Comparison of ENCODE assay signal across 14 cellular contexts in the genomic region with DNA sequence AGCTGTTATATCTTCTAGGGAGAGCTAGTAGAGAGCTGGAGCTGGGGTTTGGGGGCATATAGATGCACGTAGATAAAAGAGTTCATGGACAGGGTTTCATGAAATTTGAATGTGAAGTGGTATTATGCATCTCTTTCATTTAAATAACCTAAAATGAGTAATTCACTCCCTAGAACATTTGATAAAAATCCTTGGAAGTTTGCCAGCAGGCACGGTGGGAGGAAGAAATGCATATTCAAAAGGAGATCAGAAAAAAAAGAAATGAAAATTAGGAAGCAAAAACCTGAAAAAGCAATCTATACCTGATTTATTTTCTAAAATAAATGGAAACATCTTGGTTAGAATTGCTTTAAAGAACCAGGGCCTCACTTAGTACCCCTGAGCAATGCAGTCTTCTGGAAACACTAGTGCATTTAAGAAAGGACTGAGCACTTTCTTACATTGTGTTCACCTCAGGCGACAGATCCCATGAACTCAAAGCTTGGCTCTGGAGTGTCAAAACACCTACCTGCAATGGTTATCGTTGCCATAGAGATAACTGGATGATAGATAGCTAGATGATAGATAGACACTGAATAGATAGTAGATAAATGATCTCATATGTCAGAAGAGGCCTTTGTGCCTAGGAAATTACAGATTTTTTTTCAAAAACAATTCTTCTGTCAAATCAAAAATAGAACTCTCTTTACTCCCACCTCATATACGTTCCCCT.
A peak's percentile ranks its signal among the peaks of the same experiment; 100 is the strongest.
DNase-seq lines count a peak whose midpoint lies in the region; FAIRE-seq and TF ChIP-seq lines count a peak whose summit lies in the region.
"Had no signal": no experiment of that assay in that cellular context is flagged by ENCODE, and none has a peak within 500 bp of the region (broad histone marks: within the 10 kb centered on the region; RNA-seq: fewer than 3 reads in every experiment).

No MANE protein-coding gene starts in this region.

- TF ChIP-seq CTCF in endodermal cell (conservative IDR thresholded peaks at IDR 0.05), result no peak
- no peak for TF ChIP-seq CTCF in neural cell (IDR thresholded peaks at IDR 0.05; ENCODE audit: poor library complexity, severe bottlenecking)

- peaks cover 7% of the 10 kb centered on the region for H3K4me1 ChIP-seq in endodermal cell (ENCODE audit: control insufficient read depth, insufficient read depth, low read length)
- H3K4me1 ChIP-seq: BLaER1 treated with 17β-estradiol and CSF1 and Interleukin-3, amounts not matched to agents 10 nM and 100 nM had no signal

- H3K79me2 ChIP-seq in neural cell (replicated peaks; ENCODE audit: insufficient read depth, low read length), result no peaks in the 10 kb centered on the region

- H3K9me2 ChIP-seq in neural cell (ENCODE audit: insufficient read depth, low read length), result no peaks in the 10 kb centered on the region

- TF ChIP-seq EP300 in neural cell (conservative IDR thresholded peaks at IDR 0.05; ENCODE audit: poor library complexity, severe bottlenecking), result peak; percentile 99

- H3K9ac ChIP-seq in endodermal cell (ENCODE audit: extremely low read depth, low read length, poor library complexity, severe bottlenecking) (no peak overlapping the region), neural cell (ENCODE audit: low read length) (peak overlapping the region; percentile 65)
- H3K9ac ChIP-seq: BLaER1 treated with 17β-estradiol and CSF1 and Interleukin-3, amounts not matched to agents 10 nM and 100 nM had no signal

- H3K27me3 Mint-ChIP-seq in endodermal cell (ENCODE audit: insufficient read depth), result peaks cover 91% of the 10 kb centered on the region
- H3K27me3 Mint-ChIP-seq: B cell had no signal

- H3K27me3 ChIP-seq in endodermal cell (ENCODE audit: control insufficient read depth, insufficient read depth, low read length, poor library complexity, severe bottlenecking), result peaks cover 28% of the 10 kb centered on the region
- no peaks in the 10 kb centered on the region for H3K27me3 ChIP-seq in neural cell (ENCODE audit: insufficient read depth, low read depth, low read length)
- H3K27me3 ChIP-seq: BLaER1 treated with 17β-estradiol and CSF1 and Interleukin-3, amounts not matched to agents 10 nM and 100 nM had no signal

- no peaks in the 10 kb centered on the region for H4K20me1 ChIP-seq in neural cell (ENCODE audit: insufficient read depth)
- H4K20me1 ChIP-seq: BLaER1 treated with 17β-estradiol and CSF1 and Interleukin-3, amounts not matched to agents 10 nM and 100 nM had no signal

- no peak for FAIRE-seq in GM12891 (lab: Jason Lieb, UNC)

- H3K4me3 ChIP-seq in endodermal cell (ENCODE audit: low read length) (peak overlapping the region; percentile 25), neural cell (ENCODE audit: low read length) (peak overlapping the region; percentile 47)
- H3K4me3 ChIP-seq: BLaER1 treated with 17β-estradiol and CSF1 and Interleukin-3, amounts not matched to agents 10 nM and 100 nM; HAP-1 had no signal

- H3K36me3 Mint-ChIP-seq in endodermal cell (ENCODE audit: low read depth), result no peaks in the 10 kb centered on the region
- H3K36me3 Mint-ChIP-seq: CD8-positive, alpha-beta T cell had no signal

- peaks cover 7% of the 10 kb centered on the region for H3F3A ChIP-seq in neural cell (ENCODE audit: insufficient read depth, low read length, poor library complexity, severe bottlenecking)

- H3K27ac ChIP-seq in endodermal cell (ENCODE audit: low read depth, low read length) (no peak overlapping the region), neural cell (ENCODE audit: low read length) (peak overlapping the region; percentile 93)
- H3K27ac ChIP-seq: BLaER1 treated with 17β-estradiol and CSF1 and Interleukin-3, amounts not matched to agents 10 nM and 100 nM had no signal

- no peak overlapping the region for H2AFZ ChIP-seq in neural cell (ENCODE audit: low read depth, low read length)

- H3K9me3 Mint-ChIP-seq in endodermal cell, result peaks cover 17% of the 10 kb centered on the region

- H3K27ac Mint-ChIP-seq in endodermal cell, result no peak overlapping the region
- H3K27ac Mint-ChIP-seq: B cell; CD8-positive, alpha-beta T cell had no signal

- WGBS in endodermal cell (ENCODE audit: insufficient coverage in 1 of 2, insufficient read length in 1 of 2), 2 experiments, result 68 to 71% methylated on average over 1 to 4 of the region's 5 CpGs

- peak; percentile 27 for TF ChIP-seq RAD21 in neural cell (conservative IDR thresholded peaks at IDR 0.05)

- no peak overlapping the region for H3K4me3 Mint-ChIP-seq in endodermal cell
- H3K4me3 Mint-ChIP-seq: B cell; CD8-positive, alpha-beta T cell had no signal

- peaks cover 20% of the 10 kb centered on the region for H3K4me1 Mint-ChIP-seq in endodermal cell
- H3K4me1 Mint-ChIP-seq: B cell had no signal

- H3K9me3 ChIP-seq in endodermal cell (ENCODE audit: control insufficient read depth, low read length) (peaks cover 14% of the 10 kb centered on the region), neural cell (ENCODE audit: low read length) (no peaks in the 10 kb centered on the region)
- H3K9me3 ChIP-seq: BLaER1 treated with 17β-estradiol and CSF1 and Interleukin-3, amounts not matched to agents 10 nM and 100 nM; HAP-1 had no signal

- H3K4me2 ChIP-seq in neural cell (ENCODE audit: low read length), result peak overlapping the region; percentile 65
- H3K4me2 ChIP-seq: BLaER1 treated with 17β-estradiol and CSF1 and Interleukin-3, amounts not matched to agents 10 nM and 100 nM had no signal

- H3K36me3 ChIP-seq in endodermal cell (ENCODE audit: control insufficient read depth, insufficient read depth, low read length) (no peaks in the 10 kb centered on the region), neural cell (ENCODE audit: insufficient read depth, low read length) (no peaks in the 10 kb centered on the region)
- H3K36me3 ChIP-seq: BLaER1 treated with 17β-estradiol and CSF1 and Interleukin-3, amounts not matched to agents 10 nM and 100 nM; HAP-1 had no signal

- DNase-seq in NCI-H748 (lab: John Stamatoyannopoulos, UW; ENCODE audit: unreplicated experiment), result peak; percentile 4
- no peak for DNase-seq in NCI-H748 treated with DMSO at 0.1 percent for 48 hours (lab: John Stamatoyannopoulos, UW)
- DNase-seq in endodermal cell, result no peak
- DNase-seq in activated naive CD4-positive, alpha-beta T cell treated with anti-CD3 and anti-CD28 coated beads, Interleukin-2, amount 50 U/mL, for 16 hours, result no peak
- DNase-seq in GM12891 (ENCODE audit: insufficient read length, low spot score), result no peak
- DNase-seq in stimulated activated CD4-positive, alpha-beta T cell treated with anti-CD3 and anti-CD28 coated beads, Interleukin-4, amount 100 ng/mL, for 24 hours, result no peak
- DNase-seq: CD8-positive, alpha-beta T cell; DMS 273 treated with DMSO at 0.1 percent for 48 hours; DMS53; GDM1 had no signal

- TF ChIP-seq POLR2A in GM12891 (IDR thresholded peaks at IDR 0.05; ENCODE audit: low read depth, low read length), result no peak

TF ChIP-seq in neural cell, 6 proteins besides CTCF, POLR2A, EP300 and RAD21:
- peak; percentile 11 for TF ChIP-seq SMC3 (conservative IDR thresholded peaks at IDR 0.05; ENCODE audit: poor library complexity)
- peak; percentile 79 for TF ChIP-seq POLR2AphosphoS5 (IDR thresholded peaks at IDR 0.05)
- TF ChIP-seq MXI1 (conservative IDR thresholded peaks at IDR 0.05; ENCODE audit: poor library complexity, severe bottlenecking), result no peak
TF ChIP-seq in neural cell: peak in this region for 2.

TF ChIP-seq in GM12891, 5 proteins besides CTCF, POLR2A, EP300 and RAD21:
- TF ChIP-seq SPI1 (IDR thresholded peaks at IDR 0.05; ENCODE audit: low read depth, low read length) (no peak), PAX5 (IDR thresholded peaks at IDR 0.05; ENCODE audit: insufficient read depth, low read length, severe bottlenecking) (no peak), POLR2AphosphoS5 (IDR thresholded peaks at IDR 0.05; ENCODE audit: low read depth, low read length) (no peak), POU2F2 (IDR thresholded peaks at IDR 0.05; ENCODE audit: low read depth, low read length) (no peak), TAF1 (IDR thresholded peaks at IDR 0.05; ENCODE audit: low read depth, low read length) (no peak)
